In genomic region chr18:48222118-48222517, GRCh38 we compare ENCODE assay signal across 8 cellular contexts.
A peak's percentile ranks its signal among the peaks of the same experiment; 100 is the strongest.
DNase-seq lines count a peak whose midpoint lies in the region; ATAC-seq and TF ChIP-seq lines count a peak whose summit lies in the region.

No MANE protein-coding gene starts in this region.

- H3K27me3 ChIP-seq in SK-N-SH (ENCODE audit: insufficient read depth): no peaks in the 10 kb centered on the region
- no peaks in the 10 kb centered on the region for H3K27me3 ChIP-seq in left ventricle myocardium inferior (ENCODE audit: low read depth)

- H3K4me2 ChIP-seq in SK-N-SH: no peak overlapping the region

- H3K4me3 ChIP-seq in SK-N-SH (ENCODE audit: low read depth in 2 of 2, low read length in 1 of 2) (no peak overlapping the region), left ventricle myocardium inferior (no peak overlapping the region)

- H3K27ac ChIP-seq in SK-N-SH (ENCODE audit: low read depth in 2 of 2, low read length in 1 of 2) (no peak overlapping the region; a peak in 1 of 4 replicates), left ventricle myocardium inferior (replicated peaks) (no peak overlapping the region)

- TF ChIP-seq RAD21 in SK-N-SH (IDR thresholded peaks at IDR 0.05; ENCODE audit: low read length): no peak

- no peak overlapping the region for H2AFZ ChIP-seq in SK-N-SH (ENCODE audit: low read depth)

- H3F3A ChIP-seq in SK-N-SH (replicated peaks; ENCODE audit: insufficient read depth): no peaks in the 10 kb centered on the region

- no peak overlapping the region for H3K9ac ChIP-seq in SK-N-SH

- H4K20me1 ChIP-seq in SK-N-SH (ENCODE audit: insufficient read depth): no peaks in the 10 kb centered on the region

- peak; percentile 16 for DNase-seq in activated naive CD4-positive, alpha-beta T cell treated with Interleukin-2 at 50 U/mL for 16 hours
- no peak for DNase-seq in activated naive CD4-positive, alpha-beta T cell (lab: John Stamatoyannopoulos, UW)
- DNase-seq in MV-4-11 (lab: John Stamatoyannopoulos, UW) (peak; percentile 63), SK-N-SH (peak; percentile 40), left ventricle myocardium inferior (peak; percentile 40), medulla oblongata (ENCODE audit: extremely low spot score) (no peak)

- intact Hi-C loops in left ventricle myocardium inferior (cut with micrococcal nuclease): no loop called here

- TF ChIP-seq CTCF in SK-N-SH (IDR thresholded peaks at IDR 0.05) (no peak), left ventricle myocardium inferior (IDR thresholded peaks at IDR 0.05; ENCODE audit: borderline replicate concordance) (no peak)

- H3K36me3 ChIP-seq in SK-N-SH (replicated peaks in 1 of 2; ENCODE audit: control insufficient read depth in 1 of 2, insufficient read depth in 2 of 2, low read length in 1 of 2) (no peaks in the 10 kb centered on the region), left ventricle myocardium inferior (no peaks in the 10 kb centered on the region)

- H3K4me1 ChIP-seq in SK-N-SH (ENCODE audit: control insufficient read depth in 1 of 2, insufficient read depth in 2 of 2, low read depth in 1 of 2, low read length in 1 of 2) (peaks cover 0 to 51% of the 10 kb centered on the region in 2 experiments; a peak in 1 of 4 replicates), left ventricle myocardium inferior (peaks cover 18% of the 10 kb centered on the region)

- POLR2A ChIA-PET in SK-N-SH (lab: Yijun Ruan, JAX): interaction anchor here (1.1 to 1.7 kb wide), 2 partner anchors 62 to 187 kb away, joined by 3 to 4 read pairs; no protein-coding TSS in a partner anchor

- H3K9me2 ChIP-seq in SK-N-SH: no peaks in the 10 kb centered on the region

- WGBS in SK-N-SH (ENCODE audit: low lambda C conversion rate): 64% methylated on average over 4 of the region's 4 CpGs

- CTCF ChIA-PET in SK-N-SH (lab: Yijun Ruan, JAX): interaction anchor here (0.7 to 1.6 kb wide), 6 partner anchors 8 to 225 kb away, joined by 3 to 6 read pairs (median 3); no protein-coding TSS in a partner anchor

- ATAC-seq in HG03354 (IDR thresholded peaks at IDR 0.05; ENCODE audit: poor library complexity, severe bottlenecking, unreplicated experiment) (no peak), HG03280 (IDR thresholded peaks at IDR 0.05; ENCODE audit: unreplicated experiment) (no peak)

- H3K9me3 ChIP-seq in SK-N-SH: no peaks in the 10 kb centered on the region
- no peaks in the 10 kb centered on the region for H3K9me3 ChIP-seq in left ventricle myocardium inferior (replicated peaks)

- TF ChIP-seq EP300 in SK-N-SH (IDR thresholded peaks at IDR 0.05; ENCODE audit: borderline replicate concordance in 1 of 2, low read depth in 1 of 2, low read length in 1 of 2): no peak

- no peaks in the 10 kb centered on the region for H3K79me2 ChIP-seq in SK-N-SH (ENCODE audit: insufficient read depth)

TF ChIP-seq in SK-N-SH, 30 proteins besides CTCF, POLR2A, EP300 and RAD21:
- TF ChIP-seq ZBTB33 (IDR thresholded peaks at IDR 0.05; ENCODE audit: borderline replicate concordance, low read depth): no peak
- no peak for TF ChIP-seq JUND (IDR thresholded peaks at IDR 0.05)
- TF ChIP-seq PBX3 (IDR thresholded peaks at IDR 0.05): no peak
- TF ChIP-seq REST (IDR thresholded peaks at IDR 0.05; ENCODE audit: low read depth, low read length): no peak
- TF ChIP-seq TAF1 (IDR thresholded peaks at IDR 0.05; ENCODE audit: borderline replicate concordance, low read depth, low read length): no peak
- no peak for TF ChIP-seq ELF1 (IDR thresholded peaks at IDR 0.05)
- no peak for TF ChIP-seq IRF3 (IDR thresholded peaks at IDR 0.05; ENCODE audit: low read depth, low read length)
- no peak for TF ChIP-seq USF1 (IDR thresholded peaks at IDR 0.05; ENCODE audit: borderline replicate concordance, low read depth)
- TF ChIP-seq MXI1 (IDR thresholded peaks at IDR 0.05; ENCODE audit: low read depth, low read length): no peak
- no peak for TF ChIP-seq NFIC (IDR thresholded peaks at IDR 0.05; ENCODE audit: borderline replicate concordance)
- TF ChIP-seq GABPA (IDR thresholded peaks at IDR 0.05; ENCODE audit: low read depth): no peak
- TF ChIP-seq FOXM1 (IDR thresholded peaks at IDR 0.05; ENCODE audit: low read depth): no peak
- TF ChIP-seq RFX5 (IDR thresholded peaks at IDR 0.05; ENCODE audit: low read length): no peak
- no peak for TF ChIP-seq FOXJ3 (CRISPR knock-in tag; IDR thresholded peaks at IDR 0.05)
- no peak for TF ChIP-seq TEAD4 (IDR thresholded peaks at IDR 0.05; ENCODE audit: borderline replicate concordance, insufficient read depth)
- no peak for TF ChIP-seq EZH2phosphoT487 (IDR thresholded peaks at IDR 0.05; ENCODE audit: borderline replicate concordance, low read depth)
- TF ChIP-seq CHD2 (IDR thresholded peaks at IDR 0.05; ENCODE audit: low read length, partially characterized antibody): no peak

Comparison
In these comparisons a context has a peak if more than half of its experiments do, and no peak if none do; other contexts are left out.
1. DNase-seq: peak in activated naive CD4-positive, alpha-beta T cell treated with Interleukin-2 at 50 U/mL for 16 hours (single experiment), MV-4-11 (single experiment), SK-N-SH (single experiment) and left ventricle myocardium inferior (single experiment); none in activated naive CD4-positive, alpha-beta T cell (0 of 4) and medulla oblongata (single experiment).